In the genomic region with DNA sequence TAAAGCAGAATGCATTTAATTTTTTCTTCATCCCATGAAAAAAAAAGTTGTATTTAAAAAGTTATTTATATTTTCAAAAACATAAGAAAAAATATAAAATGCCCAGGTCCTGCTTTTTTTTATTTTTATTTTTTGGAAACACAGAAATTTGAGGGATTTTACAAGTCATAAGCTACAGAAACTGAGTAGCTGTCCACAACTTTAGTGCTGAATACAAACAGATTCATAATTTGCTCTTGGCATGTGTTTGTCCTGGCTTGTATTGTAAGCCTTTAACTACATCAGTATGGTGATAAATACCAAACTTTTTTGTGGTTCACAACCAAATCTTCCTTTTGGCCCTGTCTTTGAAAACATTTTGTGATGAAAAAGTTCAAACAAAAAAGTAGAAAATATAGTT, we compare ENCODE assay signal across 22 cellular contexts. TPM values are rescaled to one million over a fixed set of nuclear protein-coding genes. Genes with fewer than 3 reads are reported as not detected.
A peak's percentile ranks its signal among the peaks of the same experiment; 100 is the strongest.
DNase-seq lines count a peak whose midpoint lies in the region; ATAC-seq and TF ChIP-seq lines count a peak whose summit lies in the region.
"Had no signal": no experiment of that assay in that cellular context is flagged by ENCODE, and none has a peak within 500 bp of the region (broad histone marks: within the 10 kb centered on the region; RNA-seq: fewer than 3 reads in every experiment).

No MANE protein-coding gene starts in this region.

- H3K4me1 ChIP-seq in GM23338 (ENCODE audit: insufficient read depth), result no peaks in the 10 kb centered on the region
- H3K4me1 ChIP-seq: BLaER1 treated with 17β-estradiol and CSF1 and Interleukin-3, amounts not matched to agents 10 nM and 100 nM; upper lobe of right lung had no signal

- H3K79me2 ChIP-seq in GM23338 (replicated peaks; ENCODE audit: insufficient read depth), result no peaks in the 10 kb centered on the region

- H2AFZ ChIP-seq in GM23338, result no peak overlapping the region

- no peak overlapping the region for H3K27ac ChIP-seq in GM23338 (ENCODE audit: low read depth)
- H3K27ac ChIP-seq: BLaER1 treated with 17β-estradiol and CSF1 and Interleukin-3, amounts not matched to agents 10 nM and 100 nM; upper lobe of right lung had no signal

- H3K9me3 Mint-ChIP-seq in GM23338, result no peaks in the 10 kb centered on the region
- H3K9me3 Mint-ChIP-seq: activated CD4-positive, alpha-beta memory T cell treated with anti-CD3 and anti-CD28 coated beads, Interleukin-2, amount 10 ng/mL, durations not matched to agents 7 days and 5 days; mesothelial cell of epicardium; stimulated activated naive CD8-positive, alpha-beta T cell treated with anti-CD3 and anti-CD28 coated beads, Interleukin-15, amount 100 ng/mL, for 72 hours; WTC11 had no signal

- ATAC-seq in GM23338 (no peak), HG03378 (IDR thresholded peaks at IDR 0.05; ENCODE audit: unreplicated experiment) (no peak)
- ATAC-seq: stimulated activated naive CD8-positive, alpha-beta T cell treated with anti-CD3 and anti-CD28 coated beads, Interleukin-15, amount 100 ng/mL, for 72 hours; T-helper 17 cell; upper lobe of right lung; WTC11 had no signal

- peaks cover 8% of the 10 kb centered on the region; the same call in 2 of the 3 replicates for H3K4me1 Mint-ChIP-seq in GM23338
- H3K4me1 Mint-ChIP-seq: activated CD4-positive, alpha-beta memory T cell treated with anti-CD3 and anti-CD28 coated beads, Interleukin-2, amount 10 ng/mL, durations not matched to agents 7 days and 5 days; mesothelial cell of epicardium; stimulated activated naive CD8-positive, alpha-beta T cell treated with anti-CD3 and anti-CD28 coated beads, Interleukin-15, amount 100 ng/mL, for 72 hours; T-helper 17 cell had no signal

- H3F3A ChIP-seq in GM23338 (replicated peaks; ENCODE audit: low read depth), result no peaks in the 10 kb centered on the region

- DNase-seq in GM23338 (ENCODE audit: low spot score) (peak; percentile 5), NB4 (ENCODE audit: low read depth) (peak; percentile 14), cardiac fibroblast (ENCODE audit: low read depth in 2 of 2) (peak; percentile 52 to 56), left kidney (ENCODE audit: low read depth, low spot score) (peak; percentile 29), DMS 273 treated with DMSO at 0.1 percent for 48 hours (lab: John Stamatoyannopoulos, UW) (no peak), AML-193 (lab: John Stamatoyannopoulos, UW) (no peak)
- DNase-seq in effector CD4-positive, alpha-beta T cell, result no peak
- DNase-seq: activated CD4-positive, alpha-beta memory T cell treated with anti-CD3 and anti-CD28 coated beads, Interleukin-2, amount 10 ng/mL, durations not matched to agents 7 days and 5 days; activated naive CD4-positive, alpha-beta T cell; anterior cingulate cortex; NCI-H1436; NCI-H2171 treated with DMSO at 0.1 percent for 48 hours; NCI-H69; SHP77 treated with DMSO at 0.1 percent for 48 hours; stimulated activated CD4-positive, alpha-beta T cell treated with anti-CD3 and anti-CD28 coated beads, Interleukin-2, amount 100 ng/mL, for 48 hours; stimulated activated naive CD8-positive, alpha-beta T cell treated with anti-CD3 and anti-CD28 coated beads, Interleukin-15, amount 100 ng/mL, for 72 hours; T-helper 17 cell; upper lobe of right lung had no signal

- H3K27me3 Mint-ChIP-seq in GM23338 (ENCODE audit: insufficient read depth, low read depth, poor library complexity), result peaks cover 4% of the 10 kb centered on the region
- H3K27me3 Mint-ChIP-seq: activated CD4-positive, alpha-beta memory T cell treated with anti-CD3 and anti-CD28 coated beads, Interleukin-2, amount 10 ng/mL, durations not matched to agents 7 days and 5 days; stimulated activated naive CD8-positive, alpha-beta T cell treated with anti-CD3 and anti-CD28 coated beads, Interleukin-15, amount 100 ng/mL, for 72 hours; T-helper 17 cell had no signal

- H3K36me3 ChIP-seq in GM23338 (ENCODE audit: insufficient read depth), result no peaks in the 10 kb centered on the region
- H3K36me3 ChIP-seq: BLaER1 treated with 17β-estradiol and CSF1 and Interleukin-3, amounts not matched to agents 10 nM and 100 nM; upper lobe of right lung had no signal

- H3K4me3 Mint-ChIP-seq in GM23338, result no peak overlapping the region
- H3K4me3 Mint-ChIP-seq: activated CD4-positive, alpha-beta memory T cell treated with anti-CD3 and anti-CD28 coated beads, Interleukin-2, amount 10 ng/mL, durations not matched to agents 7 days and 5 days; mesothelial cell of epicardium; stimulated activated naive CD8-positive, alpha-beta T cell treated with anti-CD3 and anti-CD28 coated beads, Interleukin-15, amount 100 ng/mL, for 72 hours; T-helper 17 cell; WTC11 had no signal

- no peaks in the 10 kb centered on the region for H4K20me1 ChIP-seq in GM23338 (replicated peaks; ENCODE audit: insufficient read depth)
- H4K20me1 ChIP-seq: BLaER1 treated with 17β-estradiol and CSF1 and Interleukin-3, amounts not matched to agents 10 nM and 100 nM had no signal

- H3K4me2 ChIP-seq in GM23338, result no peak overlapping the region
- H3K4me2 ChIP-seq: BLaER1 treated with 17β-estradiol and CSF1 and Interleukin-3, amounts not matched to agents 10 nM and 100 nM had no signal

- no peak for TF ChIP-seq POLR2A in NB4 (IDR thresholded peaks at IDR 0.05; ENCODE audit: extremely low read depth, insufficient read length)

- H3K9me2 ChIP-seq in GM23338 (ENCODE audit: insufficient read depth), result no peaks in the 10 kb centered on the region

- H3K27me3 ChIP-seq in GM23338 (ENCODE audit: insufficient read depth), result no peaks in the 10 kb centered on the region
- H3K27me3 ChIP-seq: BLaER1 treated with 17β-estradiol and CSF1 and Interleukin-3, amounts not matched to agents 10 nM and 100 nM; upper lobe of right lung had no signal

- no peak for TF ChIP-seq CTCF in GM23338 (conservative IDR thresholded peaks at IDR 0.05; ENCODE audit: low read depth in 2 of 2)
- TF ChIP-seq CTCF in NB4 (IDR thresholded peaks at IDR 0.05; ENCODE audit: low read depth, low read length), result no peak
- TF ChIP-seq CTCF in cardiac fibroblast (IDR thresholded peaks at IDR 0.05; ENCODE audit: low read depth, low read length), result no peak

- H3K36me3 Mint-ChIP-seq in GM23338 (ENCODE audit: low read depth), result no peaks in the 10 kb centered on the region
- H3K36me3 Mint-ChIP-seq: mesothelial cell of epicardium, WTC11 had no signal

- H3K27ac Mint-ChIP-seq in GM23338, result no peak overlapping the region
- H3K27ac Mint-ChIP-seq: activated CD4-positive, alpha-beta memory T cell treated with anti-CD3 and anti-CD28 coated beads, Interleukin-2, amount 10 ng/mL, durations not matched to agents 7 days and 5 days; mesothelial cell of epicardium; stimulated activated naive CD8-positive, alpha-beta T cell treated with anti-CD3 and anti-CD28 coated beads, Interleukin-15, amount 100 ng/mL, for 72 hours; T-helper 17 cell; WTC11 had no signal

- H3K4me3 ChIP-seq in GM23338, result no peak overlapping the region
- H3K4me3 ChIP-seq in NB4 (ENCODE audit: low read depth, low read length), result no peak overlapping the region
- H3K4me3 ChIP-seq in cardiac fibroblast (replicated peaks in 1 of 2; ENCODE audit: low read depth in 2 of 2, low read length in 2 of 2), result no peak overlapping the region
- H3K4me3 ChIP-seq: BLaER1 treated with 17β-estradiol and CSF1 and Interleukin-3, amounts not matched to agents 10 nM and 100 nM; upper lobe of right lung had no signal

TF ChIP-seq in GM23338, 12 proteins besides CTCF, POLR2A, EP300 and RAD21 (continues in another document):
- TF ChIP-seq POLR2AphosphoS5 (IDR thresholded peaks at IDR 0.05; ENCODE audit: low read depth) (no peak), REST (IDR thresholded peaks at IDR 0.05; ENCODE audit: unreplicated experiment) (peak; percentile 72)

RNA-seq across cellular contexts. Expression of gene PLCXD3, which starts 7.5 kb away (rescaled TPM):
- 0.03 TPM in 1 of 2 replicates, not detected in the other for total RNA-seq in GM23338 (2014; rRNA removed; shearing (Covaris generic))
- 0.03 TPM in 1 of 2 replicates, not detected in the other for polyA plus RNA-seq in GM23338 (2016; fragmentation: Nextera tagmentation; extraction: Ambion mirVana)
- total RNA-seq: activated CD4-positive, alpha-beta memory T cell treated with anti-CD3 and anti-CD28 coated beads, Interleukin-2, amount 10 ng/mL, durations not matched to agents 7 days and 5 days; mesothelial cell of epicardium; T-helper 17 cell had no signal

Comparison
In these comparisons a context has a peak if more than half of its experiments do, and no peak if none do; other contexts are left out.
1. DNase-seq: peak in GM23338 (single experiment), NB4 (single experiment), cardiac fibroblast (2 of 2) and left kidney (single experiment); none in effector CD4-positive, alpha-beta T cell (single experiment), DMS 273 treated with DMSO at 0.1 percent for 48 hours (single experiment) and AML-193 (0 of 2).